In the genomic region with DNA sequence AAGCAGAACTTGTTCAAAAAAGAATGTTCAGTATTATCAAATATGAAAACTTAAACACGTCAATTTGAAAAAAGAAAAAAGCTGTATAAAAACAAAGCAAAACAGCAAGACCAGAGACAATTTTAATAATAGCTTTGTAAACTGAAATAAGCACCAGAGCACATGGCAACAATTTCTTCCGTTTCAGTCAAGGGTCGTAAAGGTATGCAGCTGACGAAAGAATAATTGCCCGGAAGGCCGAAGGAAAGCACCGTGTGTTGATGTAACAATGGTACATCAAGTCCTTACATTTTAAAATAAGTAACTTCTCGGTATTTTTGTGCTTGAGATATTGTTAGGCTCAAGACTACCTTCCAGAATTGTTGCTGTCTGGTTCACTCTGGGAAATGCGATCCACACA, we compare ENCODE assay signal across 8 cellular contexts. TPM values are rescaled to one million over a fixed set of nuclear protein-coding genes. Genes with fewer than 3 reads are reported as not detected.
DNase-seq lines count a peak whose midpoint lies in the region; ATAC-seq and TF ChIP-seq lines count a peak whose summit lies in the region.

No MANE protein-coding gene starts in this region.

- H3K4me1 Mint-ChIP-seq in CD4-positive, alpha-beta T cell (ENCODE audit: low read depth) = peaks cover 83% of the 10 kb centered on the region
- H3K4me1 Mint-ChIP-seq in activated CD8-positive, alpha-beta T cell treated with anti-CD3 and anti-CD28 coated beads for 36 hours (ENCODE audit: low read depth) = peaks cover 45% of the 10 kb centered on the region
- H3K4me1 Mint-ChIP-seq in stimulated activated effector memory CD8-positive, alpha-beta T cell treated with anti-CD3 and anti-CD28 coated beads, Interleukin-12 subunit alpha, Interleukin-12 subunit beta, amount 100 ng/mL, for 72 hours = peaks cover 40% of the 10 kb centered on the region

- no peak overlapping the region for H3K27ac ChIP-seq in CD4-positive, alpha-beta T cell (ENCODE audit: low read depth, low read length)
- no peak overlapping the region for H3K27ac ChIP-seq in iPS DF 6.9 (ENCODE audit: low read length)

- H3K36me3 ChIP-seq in iPS DF 6.9 (ENCODE audit: control insufficient read depth, insufficient read depth, low read length) = no peaks in the 10 kb centered on the region

- no peaks in the 10 kb centered on the region for H3K27me3 ChIP-seq in CD4-positive, alpha-beta T cell (ENCODE audit: control insufficient read depth, insufficient read depth, low read length)
- H3K27me3 ChIP-seq in iPS DF 6.9 (ENCODE audit: control insufficient read depth, insufficient read depth, low read length) = no peaks in the 10 kb centered on the region

- intact Hi-C loops in CD4-positive, alpha-beta T cell (cut with DNase I, micrococcal nuclease) = loop anchor here (5.0 to 10.0 kb wide), 3 partner anchors 621 to 1981 kb away; a partner anchor contains a TSS
- intact Hi-C loops in activated CD8-positive, alpha-beta T cell treated with anti-CD3 and anti-CD28 coated beads for 36 hours (cut with micrococcal nuclease) = no loop called here

- H3K9me3 ChIP-seq in CD4-positive, alpha-beta T cell (ENCODE audit: control insufficient read depth, low read length) = no peaks in the 10 kb centered on the region
- no peaks in the 10 kb centered on the region for H3K9me3 ChIP-seq in iPS DF 6.9 (ENCODE audit: control insufficient read depth, insufficient read depth, low read length)

- no peak for DNase-seq in CD4-positive, alpha-beta T cell
- DNase-seq in HT1080 (ENCODE audit: low read depth) = peak; percentile 15
- DNase-seq in activated CD8-positive, alpha-beta T cell treated with anti-CD3 and anti-CD28 coated beads for 36 hours = peak; percentile 54
- DNase-seq in iPS DF 6.9 (ENCODE audit: low read depth, low spot score) = no peak
- DNase-seq in stimulated activated effector memory CD8-positive, alpha-beta T cell treated with anti-CD3 and anti-CD28 coated beads, Interleukin-12 subunit alpha, Interleukin-12 subunit beta, amount 100 ng/mL, for 72 hours (ENCODE audit: low spot score in 2 of 2) = no peak
- DNase-seq in NCI-H128 (lab: John Stamatoyannopoulos, UW; ENCODE audit: unreplicated experiment) = no peak

- H3K4me3 ChIP-seq in iPS DF 6.9 (ENCODE audit: low read length) = peak overlapping the region; percentile 55; the same call in 1 of the 2 replicates

- H3K4me1 ChIP-seq in iPS DF 6.9 (ENCODE audit: control insufficient read depth, insufficient read depth, low read length) = no peaks in the 10 kb centered on the region; the same call in 1 of the 2 replicates

- CTCF ChIA-PET in CD4-positive, alpha-beta T cell (lab: Charles Lee) = no interaction called here
- CTCF ChIA-PET in activated CD8-positive, alpha-beta T cell treated with anti-CD3 and anti-CD28 coated beads for 36 hours (lab: Charles Lee) = interaction anchor here (1.5 to 2.7 kb wide), 2 partner anchors 19 to 575 kb away, joined by 3 to 16 read pairs; no protein-coding TSS in a partner anchor

- WGBS in iPS DF 6.9 (ENCODE audit: insufficient coverage, insufficient read length) = no CpG with 5 or more reads among the region's 9 CpGs

- ATAC-seq in CD4-positive, alpha-beta T cell (ENCODE audit: poor library complexity) = no peak
- ATAC-seq in activated CD8-positive, alpha-beta T cell treated with anti-CD3 and anti-CD28 coated beads for 36 hours = no peak
- no peak for ATAC-seq in stimulated activated effector memory CD8-positive, alpha-beta T cell treated with anti-CD3 and anti-CD28 coated beads, Interleukin-12 subunit alpha, Interleukin-12 subunit beta, amount 100 ng/mL, for 72 hours
- ATAC-seq in HG02981 (IDR thresholded peaks at IDR 0.05; ENCODE audit: unreplicated experiment) = no peak
- ATAC-seq in activated CD4-positive, CD25-positive, alpha-beta regulatory T cell treated with anti-CD3 and anti-CD28 coated beads, Interleukin-2, amount 50 U/mL, for 24 hours = no peak

- H3K4me3 Mint-ChIP-seq in CD4-positive, alpha-beta T cell = peak overlapping the region; percentile 95
- H3K4me3 Mint-ChIP-seq in activated CD8-positive, alpha-beta T cell treated with anti-CD3 and anti-CD28 coated beads for 36 hours = peak overlapping the region; percentile 100
- H3K4me3 Mint-ChIP-seq in stimulated activated effector memory CD8-positive, alpha-beta T cell treated with anti-CD3 and anti-CD28 coated beads, Interleukin-12 subunit alpha, Interleukin-12 subunit beta, amount 100 ng/mL, for 72 hours = peak overlapping the region; percentile 94

- POLR2A ChIA-PET in CD4-positive, alpha-beta T cell (lab: Charles Lee) = interaction anchor here (2.7 kb wide), 1 partner anchor 12 kb away, joined by 11 read pairs; no protein-coding TSS in a partner anchor
- POLR2A ChIA-PET in activated CD8-positive, alpha-beta T cell treated with anti-CD3 and anti-CD28 coated beads for 36 hours (lab: Charles Lee) = interaction anchor here (0.6 to 2.6 kb wide), 6 partner anchors 10 to 687 kb away, joined by 3 to 8 read pairs (median 5); a partner anchor contains a TSS

- peak overlapping the region; percentile 98 for H3K27ac Mint-ChIP-seq in CD4-positive, alpha-beta T cell
- H3K27ac Mint-ChIP-seq in activated CD8-positive, alpha-beta T cell treated with anti-CD3 and anti-CD28 coated beads for 36 hours = peak overlapping the region; percentile 90
- H3K27ac Mint-ChIP-seq in stimulated activated effector memory CD8-positive, alpha-beta T cell treated with anti-CD3 and anti-CD28 coated beads, Interleukin-12 subunit alpha, Interleukin-12 subunit beta, amount 100 ng/mL, for 72 hours = peak overlapping the region; percentile 97

- H3K9me3 Mint-ChIP-seq in CD4-positive, alpha-beta T cell = no peaks in the 10 kb centered on the region
- H3K9me3 Mint-ChIP-seq in activated CD8-positive, alpha-beta T cell treated with anti-CD3 and anti-CD28 coated beads for 36 hours = no peaks in the 10 kb centered on the region
- no peaks in the 10 kb centered on the region for H3K9me3 Mint-ChIP-seq in stimulated activated effector memory CD8-positive, alpha-beta T cell treated with anti-CD3 and anti-CD28 coated beads, Interleukin-12 subunit alpha, Interleukin-12 subunit beta, amount 100 ng/mL, for 72 hours

- H3K36me3 Mint-ChIP-seq in CD4-positive, alpha-beta T cell (ENCODE audit: low read depth) = peaks cover 38% of the 10 kb centered on the region
- H3K36me3 Mint-ChIP-seq in activated CD8-positive, alpha-beta T cell treated with anti-CD3 and anti-CD28 coated beads for 36 hours (ENCODE audit: low read depth) = peaks cover 40% of the 10 kb centered on the region
- peaks cover 21% of the 10 kb centered on the region for H3K36me3 Mint-ChIP-seq in stimulated activated effector memory CD8-positive, alpha-beta T cell treated with anti-CD3 and anti-CD28 coated beads, Interleukin-12 subunit alpha, Interleukin-12 subunit beta, amount 100 ng/mL, for 72 hours

- no peaks in the 10 kb centered on the region for H3K27me3 Mint-ChIP-seq in CD4-positive, alpha-beta T cell
- H3K27me3 Mint-ChIP-seq in activated CD8-positive, alpha-beta T cell treated with anti-CD3 and anti-CD28 coated beads for 36 hours = no peaks in the 10 kb centered on the region

- no peak for TF ChIP-seq CTCF in CD4-positive, alpha-beta T cell (IDR thresholded peaks at IDR 0.05)
- no peak for TF ChIP-seq CTCF in activated CD8-positive, alpha-beta T cell treated with anti-CD3 and anti-CD28 coated beads for 36 hours (IDR thresholded peaks at IDR 0.05)

RNA-seq across cellular contexts. Expression of a gene that starts 1.7 kb away (rescaled TPM):
- total RNA-seq in CD4-positive, alpha-beta T cell = 10 to 100 TPM; 29.3 to 35.3 TPM
- 11.9 and 12.8 TPM in 2 replicates for total RNA-seq in HT1080 (2014; rRNA removed; shearing (Covaris generic))
- polyA plus RNA-seq in HT1080 (2015; cell fraction: cytosol; rRNA removed) = 21.5 and 28.4 TPM in 2 replicates
- 38.5 and 46.2 TPM in 2 replicates for polyA plus RNA-seq in HT1080 (2015; cell fraction: nucleus; rRNA removed)
- 100 to 1,000 TPM in 1 of 2 experiments, 10 to 100 TPM in 1; 88.7 to 108 TPM for total RNA-seq in activated CD8-positive, alpha-beta T cell treated with anti-CD3 and anti-CD28 coated beads for 36 hours

RNA-seq across cellular contexts. Expression of a gene that starts 2.0 kb away (rescaled TPM):
- 1 to 10 TPM; 3.9 to 5.9 TPM for total RNA-seq in CD4-positive, alpha-beta T cell
- 4.7 and 5.4 TPM in 2 replicates for total RNA-seq in HT1080 (2014; rRNA removed; shearing (Covaris generic))
- 5.2 and 6.3 TPM in 2 replicates for polyA plus RNA-seq in HT1080 (2015; cell fraction: cytosol; rRNA removed)
- 23.0 and 25.7 TPM in 2 replicates for polyA plus RNA-seq in HT1080 (2015; cell fraction: nucleus; rRNA removed)
- 10 to 100 TPM; 17.5 to 17.9 TPM for total RNA-seq in activated CD8-positive, alpha-beta T cell treated with anti-CD3 and anti-CD28 coated beads for 36 hours

RNA-seq across cellular contexts. Expression of a gene that starts 45.6 kb away (rescaled TPM):
- total RNA-seq in CD4-positive, alpha-beta T cell = not detected
- total RNA-seq in HT1080 (2014; rRNA removed; shearing (Covaris generic)) = not detected in 2 replicates
- not detected in 2 replicates for polyA plus RNA-seq in HT1080 (2015; cell fraction: cytosol; rRNA removed)
- not detected in 2 replicates for polyA plus RNA-seq in HT1080 (2015; cell fraction: nucleus; rRNA removed)
- not detected for total RNA-seq in activated CD8-positive, alpha-beta T cell treated with anti-CD3 and anti-CD28 coated beads for 36 hours

Comparison
In these comparisons a context has a peak if more than half of its experiments do, and no peak if none do; other contexts are left out.
1. DNase-seq: peak in HT1080 (single experiment) and activated CD8-positive, alpha-beta T cell treated with anti-CD3 and anti-CD28 coated beads for 36 hours (single experiment); none in CD4-positive, alpha-beta T cell (0 of 10), iPS DF 6.9 (single experiment), stimulated activated effector memory CD8-positive, alpha-beta T cell treated with anti-CD3 and anti-CD28 coated beads, Interleukin-12 subunit alpha, Interleukin-12 subunit beta, amount 100 ng/mL, for 72 hours (0 of 2) and NCI-H128 (single experiment).
2. Peak in every context shown above with its lines, with median percentiles within 50 percentile points of each other: H3K27ac Mint-ChIP-seq and H3K4me3 Mint-ChIP-seq.